Comparison of ENCODE assay signal across 8 cellular contexts in the genomic region with DNA sequence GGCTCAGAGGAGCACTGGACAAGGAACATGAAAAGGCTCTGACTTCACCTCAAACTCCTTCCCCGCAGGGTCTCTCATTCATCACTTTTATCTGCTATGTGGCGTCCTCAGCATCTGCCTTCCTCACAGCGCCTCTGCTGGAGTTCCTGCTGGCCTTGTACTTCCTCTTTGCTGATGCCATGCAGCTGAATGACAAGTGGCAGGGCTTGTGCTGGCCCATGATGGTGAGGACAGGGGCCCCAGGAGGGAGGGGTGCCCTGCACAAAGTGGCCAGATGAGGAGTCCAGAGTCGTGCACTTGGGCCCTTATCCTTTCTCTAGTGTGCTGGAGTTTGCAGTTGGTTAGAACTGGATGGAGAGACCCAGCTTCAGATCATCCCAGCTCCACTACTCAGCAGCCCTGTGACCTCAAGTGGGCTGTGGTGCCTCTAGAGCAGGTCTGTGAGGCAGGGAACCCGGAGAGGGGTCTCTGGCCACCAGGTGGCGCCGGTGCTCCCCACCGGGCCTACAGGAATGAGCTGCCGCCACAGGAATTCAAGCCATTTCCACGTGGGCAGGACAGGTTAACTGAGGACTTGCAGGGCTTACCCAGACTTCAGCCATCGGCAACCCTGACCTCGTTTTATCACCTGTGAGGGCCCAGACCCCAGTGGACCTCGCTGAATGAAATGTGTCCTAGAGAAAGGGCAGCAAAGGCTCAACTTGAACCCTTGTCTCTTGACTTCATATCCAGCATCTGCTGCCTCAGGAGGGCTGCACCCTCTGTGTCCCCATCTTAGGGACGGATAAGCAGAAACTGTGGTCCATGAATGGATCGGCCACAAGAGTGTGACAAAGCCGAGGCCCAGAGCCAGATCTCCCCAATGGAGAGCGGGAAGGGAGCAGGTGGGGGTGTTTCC. TPM values are rescaled to one million over a fixed set of nuclear protein-coding genes. Genes with fewer than 3 reads are reported as not detected.
DNase-seq lines count a peak whose midpoint lies in the region; FAIRE-seq and TF ChIP-seq lines count a peak whose summit lies in the region.

No MANE protein-coding gene starts in this region.

- peaks cover 23% of the 10 kb centered on the region for H3K4me1 Mint-ChIP-seq in neural crest cell
- peaks cover 36% of the 10 kb centered on the region for H3K4me1 Mint-ChIP-seq in stimulated activated naive CD8-positive, alpha-beta T cell treated with anti-CD3 and anti-CD28 coated beads, Interleukin-15, Interleukin-2, amounts not matched to agents 100 ng/mL and 50 ng/mL, for 24 hours (ENCODE audit: low read depth)

- DNase-seq in GM13976 (ENCODE audit: low spot score) (peak; percentile 92), RCC 7860 (ENCODE audit: low spot score) (peak; percentile 85), activated T-helper 1 cell treated with Interleukin-2 at 50 U/mL for 16 hours (ENCODE audit: low read depth) (peak; percentile 66), fibroblast of pulmonary artery (ENCODE audit: low read depth) (peak; percentile 91), neural crest cell (ENCODE audit: low read depth, low spot score) (peak; percentile 86)

- H3K9me3 Mint-ChIP-seq in neural crest cell, result no peaks in the 10 kb centered on the region
- H3K9me3 Mint-ChIP-seq in stimulated activated naive CD8-positive, alpha-beta T cell treated with anti-CD3 and anti-CD28 coated beads, Interleukin-15, Interleukin-2, amounts not matched to agents 100 ng/mL and 50 ng/mL, for 24 hours, result no peaks in the 10 kb centered on the region

- no peak overlapping the region for H3K4me3 ChIP-seq in HUES48 (ENCODE audit: low read depth, low read length)
- H3K4me3 ChIP-seq in fibroblast of pulmonary artery (replicated peaks; ENCODE audit: low read depth, low read length), result no peak overlapping the region

- FAIRE-seq in RCC 7860 (lab: Jason Lieb, UNC), result peak; percentile 66

- H3K27me3 Mint-ChIP-seq in neural crest cell (ENCODE audit: low read depth), result peaks cover 2% of the 10 kb centered on the region
- no peaks in the 10 kb centered on the region for H3K27me3 Mint-ChIP-seq in stimulated activated naive CD8-positive, alpha-beta T cell treated with anti-CD3 and anti-CD28 coated beads, Interleukin-15, Interleukin-2, amounts not matched to agents 100 ng/mL and 50 ng/mL, for 24 hours

- peaks cover 38% of the 10 kb centered on the region for H3K36me3 ChIP-seq in HUES48 (ENCODE audit: control insufficient read depth, insufficient read depth, low read length)

- H3K4me1 ChIP-seq in HUES48 (ENCODE audit: control insufficient read depth, insufficient read depth, low read length), result peaks cover 9% of the 10 kb centered on the region

- peak overlapping the region; percentile 83 for H3K4me3 Mint-ChIP-seq in neural crest cell
- no peak overlapping the region for H3K4me3 Mint-ChIP-seq in stimulated activated naive CD8-positive, alpha-beta T cell treated with anti-CD3 and anti-CD28 coated beads, Interleukin-15, Interleukin-2, amounts not matched to agents 100 ng/mL and 50 ng/mL, for 24 hours

- H3K27ac ChIP-seq in 22Rv1, result no peak overlapping the region
- peak overlapping the region; percentile 68 for H3K27ac ChIP-seq in HUES48 (ENCODE audit: low read depth, low read length)

- H3K9ac ChIP-seq in HUES48 (ENCODE audit: low read depth, low read length), result no peak overlapping the region

- no peaks in the 10 kb centered on the region for H3K9me3 ChIP-seq in HUES48 (ENCODE audit: control insufficient read depth, insufficient read depth, low read length)

- TF ChIP-seq CTCF in 22Rv1 (IDR thresholded peaks at IDR 0.05), result peak; percentile 98
- TF ChIP-seq CTCF in GM13976 (IDR thresholded peaks at IDR 0.05; ENCODE audit: borderline replicate concordance, control extremely low read depth, extremely low read depth, insufficient read depth, missing control alignments), result peak; percentile 92
- peak; percentile 92 for TF ChIP-seq CTCF in fibroblast of pulmonary artery (IDR thresholded peaks at IDR 0.05; ENCODE audit: low read length, missing control alignments)
- peak; percentile 95 for TF ChIP-seq CTCF in neural crest cell (conservative IDR thresholded peaks at IDR 0.05)

- H3K27ac Mint-ChIP-seq in neural crest cell (ENCODE audit: unreplicated experiment), result no peak overlapping the region
- H3K27ac Mint-ChIP-seq in stimulated activated naive CD8-positive, alpha-beta T cell treated with anti-CD3 and anti-CD28 coated beads, Interleukin-15, Interleukin-2, amounts not matched to agents 100 ng/mL and 50 ng/mL, for 24 hours, result peak overlapping the region; percentile 40

- H3K27me3 ChIP-seq in HUES48 (ENCODE audit: control insufficient read depth, insufficient read depth, low read length), result no peaks in the 10 kb centered on the region

- in situ Hi-C loops in GM13976 (cut with MboI; ENCODE audit: low sequenced_read_pairs, unreplicated experiment), result no loop called here

- peaks cover 3% of the 10 kb centered on the region for H3K36me3 Mint-ChIP-seq in neural crest cell (ENCODE audit: low read depth)
- peaks cover 23% of the 10 kb centered on the region for H3K36me3 Mint-ChIP-seq in stimulated activated naive CD8-positive, alpha-beta T cell treated with anti-CD3 and anti-CD28 coated beads, Interleukin-15, Interleukin-2, amounts not matched to agents 100 ng/mL and 50 ng/mL, for 24 hours (ENCODE audit: low read depth)

RNA-seq across cellular contexts. Expression of a gene that starts 4.0 kb away (rescaled TPM):
- 89.2 and 91.6 TPM in 2 replicates for total RNA-seq in neural crest cell

RNA-seq across cellular contexts. Expression of a gene that starts 29.2 kb away (rescaled TPM):
- total RNA-seq in neural crest cell, result 0.54 and 0.75 TPM in 2 replicates

RNA-seq across cellular contexts. Expression of a gene that starts 42.3 kb away (rescaled TPM):
- 17.1 and 18.4 TPM in 2 replicates for total RNA-seq in neural crest cell

RNA-seq across cellular contexts. Expression of a gene that starts 56.1 kb away (rescaled TPM):
- 48.8 and 51.2 TPM in 2 replicates for total RNA-seq in neural crest cell

RNA-seq across cellular contexts. Expression of a gene that starts 58.6 kb away (rescaled TPM):
- 12.6 and 16.3 TPM in 2 replicates for total RNA-seq in neural crest cell
